ENCODE assay signal across 1 cellular context in the genomic region with DNA sequence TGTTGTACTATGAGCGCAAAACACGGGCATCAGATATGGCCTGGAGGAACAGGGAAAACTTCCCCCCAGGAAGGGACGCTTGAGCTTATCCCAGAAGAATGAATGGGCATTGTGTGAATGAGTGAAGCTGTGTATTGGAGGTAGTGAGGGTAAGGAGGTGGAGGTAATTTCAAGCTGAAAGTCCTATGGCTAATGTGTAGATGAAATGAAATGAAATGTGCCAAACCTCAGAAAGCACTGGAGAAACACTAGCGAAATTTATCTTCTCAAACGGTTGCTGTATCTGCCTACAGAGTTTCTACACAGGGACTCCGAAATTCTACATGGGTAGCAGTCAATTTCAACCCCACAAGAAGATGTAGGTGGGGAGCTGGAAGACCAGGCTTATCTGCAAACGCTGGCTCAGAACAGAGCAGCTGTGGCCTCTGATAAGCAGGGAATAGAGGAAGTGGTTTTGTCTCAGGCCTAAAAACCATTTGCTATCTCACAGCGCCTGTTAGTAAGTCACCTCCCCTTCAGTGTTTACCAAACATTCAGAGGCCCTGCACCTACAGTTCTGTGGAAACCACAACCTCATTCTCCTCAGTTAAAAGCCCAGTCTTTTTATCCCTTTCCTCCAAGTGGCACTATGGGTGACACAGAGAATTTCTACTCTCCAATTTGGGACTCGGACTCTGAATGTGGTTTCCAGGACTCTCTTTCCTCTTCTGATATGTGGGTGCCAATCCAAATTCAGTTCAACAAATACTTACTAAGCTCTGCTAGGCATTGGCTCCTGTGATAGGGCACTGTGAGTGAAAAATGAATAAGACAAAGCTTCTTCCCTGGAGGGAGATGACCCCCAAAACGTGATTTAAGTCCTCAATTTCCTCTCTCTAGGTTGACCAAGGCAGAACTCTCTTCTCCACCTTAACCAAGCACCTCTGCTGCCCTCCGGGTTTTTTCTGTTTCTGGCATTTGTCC.
TF ChIP-seq lines count a peak whose summit lies in the region.

No MANE protein-coding gene starts in this region.

TF ChIP-seq in GM12878, 131 proteins besides CTCF, POLR2A, EP300 and RAD21 (continued from another document and continues in another):
- TF ChIP-seq, protein P1, sequence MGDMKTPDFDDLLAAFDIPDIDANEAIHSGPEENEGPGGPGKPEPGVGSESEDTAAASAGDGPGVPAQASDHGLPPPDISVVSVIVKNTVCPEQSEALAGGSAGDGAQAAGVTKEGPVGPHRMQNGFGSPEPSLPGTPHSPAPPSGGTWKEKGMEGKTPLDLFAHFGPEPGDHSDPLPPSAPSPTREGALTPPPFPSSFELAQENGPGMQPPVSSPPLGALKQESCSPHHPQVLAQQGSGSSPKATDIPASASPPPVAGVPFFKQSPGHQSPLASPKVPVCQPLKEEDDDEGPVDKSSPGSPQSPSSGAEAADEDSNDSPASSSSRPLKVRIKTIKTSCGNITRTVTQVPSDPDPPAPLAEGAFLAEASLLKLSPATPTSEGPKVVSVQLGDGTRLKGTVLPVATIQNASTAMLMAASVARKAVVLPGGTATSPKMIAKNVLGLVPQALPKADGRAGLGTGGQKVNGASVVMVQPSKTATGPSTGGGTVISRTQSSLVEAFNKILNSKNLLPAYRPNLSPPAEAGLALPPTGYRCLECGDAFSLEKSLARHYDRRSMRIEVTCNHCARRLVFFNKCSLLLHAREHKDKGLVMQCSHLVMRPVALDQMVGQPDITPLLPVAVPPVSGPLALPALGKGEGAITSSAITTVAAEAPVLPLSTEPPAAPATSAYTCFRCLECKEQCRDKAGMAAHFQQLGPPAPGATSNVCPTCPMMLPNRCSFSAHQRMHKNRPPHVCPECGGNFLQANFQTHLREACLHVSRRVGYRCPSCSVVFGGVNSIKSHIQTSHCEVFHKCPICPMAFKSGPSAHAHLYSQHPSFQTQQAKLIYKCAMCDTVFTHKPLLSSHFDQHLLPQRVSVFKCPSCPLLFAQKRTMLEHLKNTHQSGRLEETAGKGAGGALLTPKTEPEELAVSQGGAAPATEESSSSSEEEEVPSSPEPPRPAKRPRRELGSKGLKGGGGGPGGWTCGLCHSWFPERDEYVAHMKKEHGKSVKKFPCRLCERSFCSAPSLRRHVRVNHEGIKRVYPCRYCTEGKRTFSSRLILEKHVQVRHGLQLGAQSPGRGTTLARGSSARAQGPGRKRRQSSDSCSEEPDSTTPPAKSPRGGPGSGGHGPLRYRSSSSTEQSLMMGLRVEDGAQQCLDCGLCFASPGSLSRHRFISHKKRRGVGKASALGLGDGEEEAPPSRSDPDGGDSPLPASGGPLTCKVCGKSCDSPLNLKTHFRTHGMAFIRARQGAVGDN (IDR thresholded peaks at IDR 0.05) = peak; percentile 98
- TF ChIP-seq TBL1XR1 (IDR thresholded peaks at IDR 0.05; ENCODE audit: low read depth, low read length) = 0 out of 2 replicates have a peak, but pooled peaks have one; percentile 31
- peak; percentile 48; the same call in 1 of the 2 replicates for TF ChIP-seq PML (IDR thresholded peaks at IDR 0.05; ENCODE audit: low read length)
- no peak for TF ChIP-seq SIX5 (IDR thresholded peaks at IDR 0.05; ENCODE audit: low read depth, low read length, severe bottlenecking)
- TF ChIP-seq SRF (IDR thresholded peaks at IDR 0.05; ENCODE audit: low read depth in 2 of 2, low read length in 2 of 2) = no peak
- TF ChIP-seq ZNF217 (IDR thresholded peaks at IDR 0.05) = no peak
- TF ChIP-seq, protein P2, sequence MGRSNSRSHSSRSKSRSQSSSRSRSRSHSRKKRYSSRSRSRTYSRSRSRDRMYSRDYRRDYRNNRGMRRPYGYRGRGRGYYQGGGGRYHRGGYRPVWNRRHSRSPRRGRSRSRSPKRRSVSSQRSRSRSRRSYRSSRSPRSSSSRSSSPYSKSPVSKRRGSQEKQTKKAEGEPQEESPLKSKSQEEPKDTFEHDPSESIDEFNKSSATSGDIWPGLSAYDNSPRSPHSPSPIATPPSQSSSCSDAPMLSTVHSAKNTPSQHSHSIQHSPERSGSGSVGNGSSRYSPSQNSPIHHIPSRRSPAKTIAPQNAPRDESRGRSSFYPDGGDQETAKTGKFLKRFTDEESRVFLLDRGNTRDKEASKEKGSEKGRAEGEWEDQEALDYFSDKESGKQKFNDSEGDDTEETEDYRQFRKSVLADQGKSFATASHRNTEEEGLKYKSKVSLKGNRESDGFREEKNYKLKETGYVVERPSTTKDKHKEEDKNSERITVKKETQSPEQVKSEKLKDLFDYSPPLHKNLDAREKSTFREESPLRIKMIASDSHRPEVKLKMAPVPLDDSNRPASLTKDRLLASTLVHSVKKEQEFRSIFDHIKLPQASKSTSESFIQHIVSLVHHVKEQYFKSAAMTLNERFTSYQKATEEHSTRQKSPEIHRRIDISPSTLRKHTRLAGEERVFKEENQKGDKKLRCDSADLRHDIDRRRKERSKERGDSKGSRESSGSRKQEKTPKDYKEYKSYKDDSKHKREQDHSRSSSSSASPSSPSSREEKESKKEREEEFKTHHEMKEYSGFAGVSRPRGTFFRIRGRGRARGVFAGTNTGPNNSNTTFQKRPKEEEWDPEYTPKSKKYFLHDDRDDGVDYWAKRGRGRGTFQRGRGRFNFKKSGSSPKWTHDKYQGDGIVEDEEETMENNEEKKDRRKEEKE (IDR thresholded peaks at IDR 0.05) = no peak
- no peak; the same call in 1 of the 2 replicates for TF ChIP-seq ZNF207 (IDR thresholded peaks at IDR 0.05; ENCODE audit: borderline replicate concordance)
- peak; percentile 75; the same call in 1 of the 2 replicates for TF ChIP-seq ZBED1 (IDR thresholded peaks at IDR 0.05; ENCODE audit: borderline replicate concordance)
- TF ChIP-seq, protein P3, sequence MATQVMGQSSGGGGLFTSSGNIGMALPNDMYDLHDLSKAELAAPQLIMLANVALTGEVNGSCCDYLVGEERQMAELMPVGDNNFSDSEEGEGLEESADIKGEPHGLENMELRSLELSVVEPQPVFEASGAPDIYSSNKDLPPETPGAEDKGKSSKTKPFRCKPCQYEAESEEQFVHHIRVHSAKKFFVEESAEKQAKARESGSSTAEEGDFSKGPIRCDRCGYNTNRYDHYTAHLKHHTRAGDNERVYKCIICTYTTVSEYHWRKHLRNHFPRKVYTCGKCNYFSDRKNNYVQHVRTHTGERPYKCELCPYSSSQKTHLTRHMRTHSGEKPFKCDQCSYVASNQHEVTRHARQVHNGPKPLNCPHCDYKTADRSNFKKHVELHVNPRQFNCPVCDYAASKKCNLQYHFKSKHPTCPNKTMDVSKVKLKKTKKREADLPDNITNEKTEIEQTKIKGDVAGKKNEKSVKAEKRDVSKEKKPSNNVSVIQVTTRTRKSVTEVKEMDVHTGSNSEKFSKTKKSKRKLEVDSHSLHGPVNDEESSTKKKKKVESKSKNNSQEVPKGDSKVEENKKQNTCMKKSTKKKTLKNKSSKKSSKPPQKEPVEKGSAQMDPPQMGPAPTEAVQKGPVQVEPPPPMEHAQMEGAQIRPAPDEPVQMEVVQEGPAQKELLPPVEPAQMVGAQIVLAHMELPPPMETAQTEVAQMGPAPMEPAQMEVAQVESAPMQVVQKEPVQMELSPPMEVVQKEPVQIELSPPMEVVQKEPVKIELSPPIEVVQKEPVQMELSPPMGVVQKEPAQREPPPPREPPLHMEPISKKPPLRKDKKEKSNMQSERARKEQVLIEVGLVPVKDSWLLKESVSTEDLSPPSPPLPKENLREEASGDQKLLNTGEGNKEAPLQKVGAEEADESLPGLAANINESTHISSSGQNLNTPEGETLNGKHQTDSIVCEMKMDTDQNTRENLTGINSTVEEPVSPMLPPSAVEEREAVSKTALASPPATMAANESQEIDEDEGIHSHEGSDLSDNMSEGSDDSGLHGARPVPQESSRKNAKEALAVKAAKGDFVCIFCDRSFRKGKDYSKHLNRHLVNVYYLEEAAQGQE (IDR thresholded peaks at IDR 0.05; ENCODE audit: low read depth, low read length) = no peak
- no peak for TF ChIP-seq CHD4 (IDR thresholded peaks at IDR 0.05)
- no peak for TF ChIP-seq RELA (IDR thresholded peaks at IDR 0.05; ENCODE audit: borderline replicate concordance, partially characterized antibody)
- TF ChIP-seq PAX8 (IDR thresholded peaks at IDR 0.05) = no peak
- no peak for TF ChIP-seq HDAC6 (IDR thresholded peaks at IDR 0.05; ENCODE audit: unreplicated experiment)
- TF ChIP-seq, protein P4, sequence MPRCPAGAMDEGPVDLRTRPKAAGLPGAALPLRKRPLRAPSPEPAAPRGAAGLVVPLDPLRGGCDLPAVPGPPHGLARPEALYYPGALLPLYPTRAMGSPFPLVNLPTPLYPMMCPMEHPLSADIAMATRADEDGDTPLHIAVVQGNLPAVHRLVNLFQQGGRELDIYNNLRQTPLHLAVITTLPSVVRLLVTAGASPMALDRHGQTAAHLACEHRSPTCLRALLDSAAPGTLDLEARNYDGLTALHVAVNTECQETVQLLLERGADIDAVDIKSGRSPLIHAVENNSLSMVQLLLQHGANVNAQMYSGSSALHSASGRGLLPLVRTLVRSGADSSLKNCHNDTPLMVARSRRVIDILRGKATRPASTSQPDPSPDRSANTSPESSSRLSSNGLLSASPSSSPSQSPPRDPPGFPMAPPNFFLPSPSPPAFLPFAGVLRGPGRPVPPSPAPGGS (IDR thresholded peaks at IDR 0.05; ENCODE audit: borderline replicate concordance, insufficient read depth, low read depth, low read length, poor library complexity, severe bottlenecking) = no peak
- no peak for TF ChIP-seq EZH2 (IDR thresholded peaks at IDR 0.05; ENCODE audit: borderline replicate concordance, control insufficient read depth, low read depth, low read length)
- TF ChIP-seq MEF2A (IDR thresholded peaks at IDR 0.05; ENCODE audit: insufficient read depth, low read depth, low read length) = no peak; the same call in 1 of the 2 replicates
- TF ChIP-seq, protein P5, sequence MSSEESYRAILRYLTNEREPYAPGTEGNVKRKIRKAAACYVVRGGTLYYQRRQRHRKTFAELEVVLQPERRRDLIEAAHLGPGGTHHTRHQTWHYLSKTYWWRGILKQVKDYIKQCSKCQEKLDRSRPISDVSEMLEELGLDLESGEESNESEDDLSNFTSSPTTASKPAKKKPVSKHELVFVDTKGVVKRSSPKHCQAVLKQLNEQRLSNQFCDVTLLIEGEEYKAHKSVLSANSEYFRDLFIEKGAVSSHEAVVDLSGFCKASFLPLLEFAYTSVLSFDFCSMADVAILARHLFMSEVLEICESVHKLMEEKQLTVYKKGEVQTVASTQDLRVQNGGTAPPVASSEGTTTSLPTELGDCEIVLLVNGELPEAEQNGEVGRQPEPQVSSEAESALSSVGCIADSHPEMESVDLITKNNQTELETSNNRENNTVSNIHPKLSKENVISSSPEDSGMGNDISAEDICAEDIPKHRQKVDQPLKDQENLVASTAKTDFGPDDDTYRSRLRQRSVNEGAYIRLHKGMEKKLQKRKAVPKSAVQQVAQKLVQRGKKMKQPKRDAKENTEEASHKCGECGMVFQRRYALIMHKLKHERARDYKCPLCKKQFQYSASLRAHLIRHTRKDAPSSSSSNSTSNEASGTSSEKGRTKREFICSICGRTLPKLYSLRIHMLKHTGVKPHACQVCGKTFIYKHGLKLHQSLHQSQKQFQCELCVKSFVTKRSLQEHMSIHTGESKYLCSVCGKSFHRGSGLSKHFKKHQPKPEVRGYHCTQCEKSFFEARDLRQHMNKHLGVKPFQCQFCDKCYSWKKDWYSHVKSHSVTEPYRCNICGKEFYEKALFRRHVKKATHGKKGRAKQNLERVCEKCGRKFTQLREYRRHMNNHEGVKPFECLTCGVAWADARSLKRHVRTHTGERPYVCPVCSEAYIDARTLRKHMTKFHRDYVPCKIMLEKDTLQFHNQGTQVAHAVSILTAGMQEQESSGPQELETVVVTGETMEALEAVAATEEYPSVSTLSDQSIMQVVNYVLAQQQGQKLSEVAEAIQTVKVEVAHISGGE (CRISPR knock-in tag; IDR thresholded peaks at IDR 0.05) = no peak
- TF ChIP-seq KLF5 (IDR thresholded peaks at IDR 0.05; ENCODE audit: partially characterized antibody) = peak; percentile 20
- no peak for TF ChIP-seq TARDBP (IDR thresholded peaks at IDR 0.05; ENCODE audit: borderline replicate concordance)
- peak; percentile 68; the same call in 1 of the 2 replicates for TF ChIP-seq PAX5 (IDR thresholded peaks at IDR 0.05; ENCODE audit: borderline replicate concordance, low read depth, low read length)
- TF ChIP-seq IRF4 (IDR thresholded peaks at IDR 0.05; ENCODE audit: low read depth, low read length) = 0 out of 2 replicates have a peak, but pooled peaks have one; percentile 9
- TF ChIP-seq, protein P6, sequence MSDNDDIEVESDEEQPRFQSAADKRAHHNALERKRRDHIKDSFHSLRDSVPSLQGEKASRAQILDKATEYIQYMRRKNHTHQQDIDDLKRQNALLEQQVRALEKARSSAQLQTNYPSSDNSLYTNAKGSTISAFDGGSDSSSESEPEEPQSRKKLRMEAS (IDR thresholded peaks at IDR 0.05; ENCODE audit: low read depth, low read length) = no peak
- peak; percentile 80; the same call in 2 of the 3 replicates for TF ChIP-seq POU2F2 (IDR thresholded peaks at IDR 0.05; ENCODE audit: borderline replicate concordance, low read depth, low read length)
- peak; percentile 66 for TF ChIP-seq MEF2B (IDR thresholded peaks at IDR 0.05; ENCODE audit: partially characterized antibody, poor library complexity, severe bottlenecking)
- peak; percentile 21; the same call in 1 of the 2 replicates for TF ChIP-seq SMC3 (IDR thresholded peaks at IDR 0.05; ENCODE audit: borderline replicate concordance, low read length)
- no peak for TF ChIP-seq STAT3 (IDR thresholded peaks at IDR 0.05; ENCODE audit: low read depth, low read length)
- TF ChIP-seq HCFC1 (IDR thresholded peaks at IDR 0.05; ENCODE audit: low read length) = no peak
- TF ChIP-seq YBX1 (IDR thresholded peaks at IDR 0.05) = no peak
- no peak for TF ChIP-seq CREM (IDR thresholded peaks at IDR 0.05; ENCODE audit: low read depth)
- TF ChIP-seq RBBP5 (conservative IDR thresholded peaks at IDR 0.05) = no peak
- peak; percentile 67; the same call in 1 of the 2 replicates for TF ChIP-seq SMAD5 (IDR thresholded peaks at IDR 0.05; ENCODE audit: low read depth)
- TF ChIP-seq CHD2 (IDR thresholded peaks at IDR 0.05; ENCODE audit: borderline replicate concordance, low read depth, low read length) = 0 out of 2 replicates have a peak, but pooled peaks have one; percentile 40
- TF ChIP-seq STAT1 (conservative IDR thresholded peaks at IDR 0.05) = no peak
- 0 out of 2 replicates have a peak, but pooled peaks have one; percentile 55 for TF ChIP-seq HDGF (IDR thresholded peaks at IDR 0.05)
- TF ChIP-seq ZNF274 (IDR thresholded peaks at IDR 0.05; ENCODE audit: insufficient read depth, insufficient read length) = no peak
- no peak for TF ChIP-seq EGR1 (IDR thresholded peaks at IDR 0.05; ENCODE audit: borderline replicate concordance in 1 of 2, low read depth in 2 of 2, low read length in 2 of 2)
- TF ChIP-seq, protein P7, sequence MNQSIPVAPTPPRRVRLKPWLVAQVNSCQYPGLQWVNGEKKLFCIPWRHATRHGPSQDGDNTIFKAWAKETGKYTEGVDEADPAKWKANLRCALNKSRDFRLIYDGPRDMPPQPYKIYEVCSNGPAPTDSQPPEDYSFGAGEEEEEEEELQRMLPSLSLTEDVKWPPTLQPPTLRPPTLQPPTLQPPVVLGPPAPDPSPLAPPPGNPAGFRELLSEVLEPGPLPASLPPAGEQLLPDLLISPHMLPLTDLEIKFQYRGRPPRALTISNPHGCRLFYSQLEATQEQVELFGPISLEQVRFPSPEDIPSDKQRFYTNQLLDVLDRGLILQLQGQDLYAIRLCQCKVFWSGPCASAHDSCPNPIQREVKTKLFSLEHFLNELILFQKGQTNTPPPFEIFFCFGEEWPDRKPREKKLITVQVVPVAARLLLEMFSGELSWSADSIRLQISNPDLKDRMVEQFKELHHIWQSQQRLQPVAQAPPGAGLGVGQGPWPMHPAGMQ (IDR thresholded peaks at IDR 0.05; ENCODE audit: borderline replicate concordance) = no peak
- TF ChIP-seq MYC (IDR thresholded peaks at IDR 0.05; ENCODE audit: insufficient read depth, insufficient read length, insufficient replicate concordance, low read length, severe bottlenecking) = no peak
